8 cellular contexts compared by ENCODE assay signal in the genomic region with DNA sequence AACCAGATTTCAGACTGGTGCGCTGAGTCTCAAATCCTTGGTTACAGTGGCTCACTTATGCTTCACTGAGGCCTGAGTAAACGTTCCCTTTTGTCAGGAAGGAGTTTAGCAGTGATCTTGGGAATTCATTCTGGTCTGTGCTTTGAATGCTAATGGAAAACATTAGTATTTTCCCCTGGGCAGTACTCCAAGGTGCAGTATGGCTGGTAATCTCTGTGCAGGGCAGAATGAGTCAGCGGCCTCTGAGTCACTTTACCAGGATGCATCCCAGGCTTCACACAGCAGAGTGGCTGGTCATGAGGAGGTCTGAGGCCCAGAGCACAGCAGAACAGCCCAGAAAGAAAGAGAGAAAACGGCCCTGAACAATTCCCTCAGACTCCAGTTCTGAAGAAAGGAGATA. TPM values are rescaled to one million over a fixed set of nuclear protein-coding genes. Genes with fewer than 3 reads are reported as not detected.
DNase-seq lines count a peak whose midpoint lies in the region; ATAC-seq and TF ChIP-seq lines count a peak whose summit lies in the region.

No MANE protein-coding gene starts in this region.

- in situ Hi-C loops in GM13977 (cut with MboI; ENCODE audit: low pct_unique_long_range_greater_than_20kb, low sequenced_read_pairs, unreplicated experiment), result loop anchor here (25.0 kb wide), 2 partner anchors 169 to 319 kb away; no protein-coding TSS in a partner anchor

- H3K27me3 ChIP-seq in rectal smooth muscle tissue (ENCODE audit: control insufficient read depth, insufficient read depth, low read length), result no peaks in the 10 kb centered on the region

- peak; percentile 90 for DNase-seq in GM03348 (ENCODE audit: low spot score)
- peak; percentile 83 to 96 for DNase-seq in SW 1271 (lab: John Stamatoyannopoulos, UW)
- DNase-seq in Right ventricle myocardium superior, result no peak
- no peak for DNase-seq in stimulated activated CD4-positive, alpha-beta T cell treated with anti-CD3 and anti-CD28 coated beads, Interleukin-1b, Interleukin-23, amount 100 ng/mL, for 48 hours
- no peak for DNase-seq in activated naive CD4-positive, alpha-beta T cell treated with anti-CD3 and anti-CD28 coated beads, Interleukin-2, amount 50 U/mL, for 16 hours
- DNase-seq in GM13977 (ENCODE audit: low spot score), result no peak

- no peaks in the 10 kb centered on the region for H3K36me3 ChIP-seq in rectal smooth muscle tissue (ENCODE audit: control insufficient read depth, insufficient read depth, low read length)

- intact Hi-C loops in Right ventricle myocardium superior (cut with DNase I), result no loop called here

- H3K4me1 ChIP-seq in rectal smooth muscle tissue (ENCODE audit: control insufficient read depth, insufficient read depth, low read length), result peaks cover 43% of the 10 kb centered on the region

- H3K27ac ChIP-seq in rectal smooth muscle tissue (ENCODE audit: low read depth, low read length), result peak overlapping the region; percentile 93

- no peak overlapping the region for H3K4me3 ChIP-seq in rectal smooth muscle tissue (ENCODE audit: low read length)

- ATAC-seq in Right ventricle myocardium superior (ENCODE audit: poor library complexity) (peak; percentile 79), HG02938 (IDR thresholded peaks at IDR 0.05; ENCODE audit: unreplicated experiment) (no peak)

- no peak for TF ChIP-seq CTCF in GM13977 (IDR thresholded peaks at IDR 0.05; ENCODE audit: extremely low read depth, insufficient read depth, missing control alignments)

- H3K9ac ChIP-seq in rectal smooth muscle tissue (ENCODE audit: low read length), result no peak overlapping the region

RNA-seq across cellular contexts. Expression of a gene that starts 54.0 kb away (rescaled TPM):
- total RNA-seq in Right ventricle myocardium superior, result not detected

Comparison
In these comparisons a context has a peak if more than half of its experiments do, and no peak if none do; other contexts are left out.
1. DNase-seq: peak in GM03348 (single experiment) and SW 1271 (2 of 2); none in Right ventricle myocardium superior (single experiment), stimulated activated CD4-positive, alpha-beta T cell treated with anti-CD3 and anti-CD28 coated beads, Interleukin-1b, Interleukin-23, amount 100 ng/mL, for 48 hours (single experiment), activated naive CD4-positive, alpha-beta T cell treated with anti-CD3 and anti-CD28 coated beads, Interleukin-2, amount 50 U/mL, for 16 hours (single experiment) and GM13977 (single experiment).